Comparison of ENCODE assay signal across 11 cellular contexts in genomic region chr18:11883153-11883552, GRCh38. TPM values are rescaled to one million over a fixed set of nuclear protein-coding genes. Genes with fewer than 3 reads are reported as not detected.
DNase-seq lines count a peak whose midpoint lies in the region; ATAC-seq and TF ChIP-seq lines count a peak whose summit lies in the region.
"Had no signal": no experiment of that assay in that cellular context is flagged by ENCODE, and none has a peak within 500 bp of the region (broad histone marks: within the 10 kb centered on the region; RNA-seq: fewer than 3 reads in every experiment).

No MANE protein-coding gene starts in this region.

- ATAC-seq in GM19043 (IDR thresholded peaks at IDR 0.05; ENCODE audit: low read depth, unreplicated experiment) = peak; percentile 84
- ATAC-seq in HG03097 (IDR thresholded peaks at IDR 0.05; ENCODE audit: low FRiP score, unreplicated experiment) = peak; percentile 58
- ATAC-seq: SK-N-SH treated with all-trans-retinoic acid at 6 μM for 48 hours had no signal

- TF ChIP-seq POLR2A in suprapubic skin (IDR thresholded peaks at IDR 0.05) (no peak), adrenal gland (IDR thresholded peaks at IDR 0.05) (no peak)

- TF ChIP-seq CTCF in suprapubic skin (IDR thresholded peaks at IDR 0.05) = no peak
- no peak for TF ChIP-seq CTCF in adrenal gland (IDR thresholded peaks at IDR 0.05)

- no peaks in the 10 kb centered on the region for H3K4me1 ChIP-seq in suprapubic skin
- H3K4me1 ChIP-seq in adrenal gland (replicated peaks in 1 of 2) = no peaks in the 10 kb centered on the region

- intact Hi-C loops in adrenal gland (cut with DNase I) = loop anchor here in 1 of 2 donors (10.0 kb wide), 1 partner anchor 228 kb away; no protein-coding TSS in a partner anchor

- DNase-seq in AG08396 (ENCODE audit: low spot score) (peak; percentile 31), SIG-M5 treated with dmso at 0.1 percent for 504 hours (lab: John Stamatoyannopoulos, UW; ENCODE audit: unreplicated experiment) (peak; percentile 95), foreskin melanocyte (no peak), suprapubic skin (ENCODE audit: low spot score in 2 of 2) (no peak), C1 segment of cervical spinal cord (lab: John Stamatoyannopoulos, UW) (no peak), adrenal gland (no peak)
- DNase-seq: kidney glomerular epithelial cell had no signal

- TF ChIP-seq EP300 in suprapubic skin (IDR thresholded peaks at IDR 0.05) = no peak

- H3K36me3 ChIP-seq in suprapubic skin (peaks cover 73% of the 10 kb centered on the region), adrenal gland (replicated peaks in 1 of 2) (peaks cover 0 to 35% of the 10 kb centered on the region in 2 donors)

- H3K27me3 ChIP-seq in suprapubic skin (no peaks in the 10 kb centered on the region), adrenal gland (no peaks in the 10 kb centered on the region)

- WGBS in suprapubic skin = 61% methylated on average over 1 of the region's 1 CpG
- WGBS in adrenal gland, 4 donors = 55 to 75% (median 62%) methylated on average over 1 of the region's 1 CpG

- H3K27ac ChIP-seq in suprapubic skin (no peak overlapping the region), adrenal gland (no peak overlapping the region)

- no peaks in the 10 kb centered on the region for H3K9me3 ChIP-seq in suprapubic skin
- no peaks in the 10 kb centered on the region for H3K9me3 ChIP-seq in adrenal gland (replicated peaks in 1 of 3)

- no peak overlapping the region for H3K4me3 ChIP-seq in suprapubic skin
- H3K4me3 ChIP-seq in adrenal gland = no peak overlapping the region
- H3K4me3 ChIP-seq: skin epidermis had no signal

RNA-seq across cellular contexts. Expression of gene MPPE1, which starts 25.0 kb away (rescaled TPM):
- total RNA-seq in suprapubic skin = 10 to 100 TPM; 28.2 to 84.2 (median 40.3) TPM
- 10 to 100 TPM; 17.0 to 44.7 (median 32.9) TPM for total RNA-seq in adrenal gland
- 10 to 100 TPM; 23.1 to 29.7 (median 24.0) TPM for polyA plus RNA-seq in adrenal gland

RNA-seq across cellular contexts. Expression of gene CHMP1B, which starts 31.9 kb away (rescaled TPM):
- total RNA-seq in suprapubic skin (100 to 1,000 TPM in 1 of 4 donors, 10 to 100 TPM in 3; 53.9 to 123 (median 80.4) TPM), adrenal gland (10 to 100 TPM; 37.8 to 44.4 (median 41.5) TPM)
- 10 to 100 TPM; 17.5 to 52.6 (median 29.1) TPM for polyA plus RNA-seq in adrenal gland

Comparison
In these comparisons a context has a peak if more than half of its experiments do, and no peak if none do; other contexts are left out.
1. DNase-seq: peak in AG08396 (single experiment) and SIG-M5 treated with dmso at 0.1 percent for 504 hours (single experiment); none in foreskin melanocyte (single experiment), suprapubic skin (0 of 2), C1 segment of cervical spinal cord (0 of 14) and adrenal gland (0 of 7).